ENCODE assay signal across 13 cellular contexts in genomic region chr9:89664896-89665329, GRCh38.
DNase-seq lines count a peak whose midpoint lies in the region; ATAC-seq lines count a peak whose summit lies in the region.
"Had no signal": no experiment of that assay in that cellular context is flagged by ENCODE, and none has a peak within 500 bp of the region (broad histone marks: within the 10 kb centered on the region; RNA-seq: fewer than 3 reads in every experiment).

No MANE protein-coding gene starts in this region.

- no peak overlapping the region for H4K8ac ChIP-seq in neuronal stem cell (ENCODE audit: low read depth, low read length)

- intact Hi-C loops in activated T-helper 2 cell treated with anti-CD3 and anti-CD28 coated beads, Interferon-gamma antibody, Interleukin-2, Interleukin-4, amounts not matched to agents 10 μg/mL and 5 μg/mL and 100 μg/mL, durations not matched to agents 14 hours and 24 hours and 36 hours (cut with micrococcal nuclease) = no loop called here

- H3K36me3 ChIP-seq in esophagus (ENCODE audit: control insufficient read depth in 2 of 2, insufficient read depth in 2 of 2, low read length in 1 of 2) (no peaks in the 10 kb centered on the region), neuronal stem cell (replicated peaks in 1 of 2; ENCODE audit: control insufficient read depth in 2 of 2, insufficient read depth in 2 of 2, low read length in 2 of 2) (no peaks in the 10 kb centered on the region)
- H3K36me3 ChIP-seq: BE2C had no signal

- DNase-seq in DMS53 (lab: John Stamatoyannopoulos, UW) (peak; percentile 99), NCI-H2196 treated with DMSO at 0.1 percent for 48 hours (lab: John Stamatoyannopoulos, UW; ENCODE audit: unreplicated experiment) (peak; percentile 86), neuronal stem cell (ENCODE audit: low spot score) (no peak), KBM-7 (no peak)
- DNase-seq in stimulated activated naive CD8-positive, alpha-beta T cell treated with anti-CD3 and anti-CD28 coated beads, Interleukin-15, amount 100 ng/mL, for 72 hours = no peak
- DNase-seq in activated T-helper 2 cell treated with anti-CD3 and anti-CD28 coated beads, Interferon-gamma antibody, Interleukin-2, Interleukin-4, amounts not matched to agents 10 μg/mL and 5 μg/mL and 100 μg/mL, durations not matched to agents 14 hours and 24 hours and 36 hours (ENCODE audit: low spot score) = no peak
- DNase-seq: activated CD8-positive, alpha-beta memory T cell treated with anti-CD3 and anti-CD28 coated beads, Interleukin-2, amount 50 U/mL, for 48 hours; BE2C; kidney glomerular epithelial cell; NCI-H1092; nucleus accumbens had no signal

- H3K27me3 Mint-ChIP-seq in stimulated activated naive CD8-positive, alpha-beta T cell treated with anti-CD3 and anti-CD28 coated beads, Interleukin-15, amount 100 ng/mL, for 72 hours = peaks cover 20% of the 10 kb centered on the region
- H3K27me3 Mint-ChIP-seq in activated T-helper 2 cell treated with anti-CD3 and anti-CD28 coated beads, Interferon-gamma antibody, Interleukin-2, Interleukin-4, amounts not matched to agents 10 μg/mL and 5 μg/mL and 100 μg/mL, durations not matched to agents 14 hours and 24 hours and 36 hours (ENCODE audit: low read depth) = peaks cover 21% of the 10 kb centered on the region

- H3K9me3 ChIP-seq in esophagus (ENCODE audit: control insufficient read depth in 2 of 2, insufficient read depth in 1 of 2, low read depth in 1 of 2, low read length in 1 of 2) = no peaks in the 10 kb centered on the region
- H3K9me3 ChIP-seq in neuronal stem cell (replicated peaks in 1 of 2; ENCODE audit: control insufficient read depth in 2 of 2, insufficient read depth in 1 of 2, low read depth in 1 of 2, low read length in 2 of 2) = no peaks in the 10 kb centered on the region
- H3K9me3 ChIP-seq: BE2C had no signal

- peaks cover 25% of the 10 kb centered on the region for H3K4me1 Mint-ChIP-seq in stimulated activated naive CD8-positive, alpha-beta T cell treated with anti-CD3 and anti-CD28 coated beads, Interleukin-15, amount 100 ng/mL, for 72 hours
- H3K4me1 Mint-ChIP-seq in activated T-helper 2 cell treated with anti-CD3 and anti-CD28 coated beads, Interferon-gamma antibody, Interleukin-2, Interleukin-4, amounts not matched to agents 10 μg/mL and 5 μg/mL and 100 μg/mL, durations not matched to agents 14 hours and 24 hours and 36 hours (ENCODE audit: low read depth) = peaks cover 14% of the 10 kb centered on the region

- no peak overlapping the region for H3K23ac ChIP-seq in neuronal stem cell (ENCODE audit: low read depth, low read length, poor library complexity)

- H3K79me1 ChIP-seq in neuronal stem cell (ENCODE audit: low read depth, low read length) = no peaks in the 10 kb centered on the region

- no peak overlapping the region for H2AFZ ChIP-seq in neuronal stem cell (ENCODE audit: low read length)

- H2BK15ac ChIP-seq in neuronal stem cell (ENCODE audit: low read length) = no peak overlapping the region

- peak overlapping the region in 1 of 2 donors; percentile 71 for H3K27ac Mint-ChIP-seq in stimulated activated naive CD8-positive, alpha-beta T cell treated with anti-CD3 and anti-CD28 coated beads, Interleukin-15, amount 100 ng/mL, for 72 hours
- no peak overlapping the region for H3K27ac Mint-ChIP-seq in activated T-helper 2 cell treated with anti-CD3 and anti-CD28 coated beads, Interferon-gamma antibody, Interleukin-2, Interleukin-4, amounts not matched to agents 10 μg/mL and 5 μg/mL and 100 μg/mL, durations not matched to agents 14 hours and 24 hours and 36 hours

- H2BK120ac ChIP-seq in neuronal stem cell (ENCODE audit: low read depth, low read length) = no peak overlapping the region

- H3K4me3 Mint-ChIP-seq in stimulated activated naive CD8-positive, alpha-beta T cell treated with anti-CD3 and anti-CD28 coated beads, Interleukin-15, amount 100 ng/mL, for 72 hours = no peak overlapping the region
- H3K4me3 Mint-ChIP-seq in activated T-helper 2 cell treated with anti-CD3 and anti-CD28 coated beads, Interferon-gamma antibody, Interleukin-2, Interleukin-4, amounts not matched to agents 10 μg/mL and 5 μg/mL and 100 μg/mL, durations not matched to agents 14 hours and 24 hours and 36 hours (ENCODE audit: low read depth) = no peak overlapping the region

- H3K27ac ChIP-seq in esophagus (ENCODE audit: low read depth in 2 of 2, low read length in 1 of 2) = peak overlapping the region; percentile 44 to 65
- H3K27ac ChIP-seq in neuronal stem cell (replicated peaks; ENCODE audit: low read length) = no peak overlapping the region

- no peak overlapping the region for H3K9ac ChIP-seq in neuronal stem cell (ENCODE audit: low read depth, low read length, poor library complexity)

- H3K9me3 Mint-ChIP-seq in stimulated activated naive CD8-positive, alpha-beta T cell treated with anti-CD3 and anti-CD28 coated beads, Interleukin-15, amount 100 ng/mL, for 72 hours = no peaks in the 10 kb centered on the region
- H3K9me3 Mint-ChIP-seq in activated T-helper 2 cell treated with anti-CD3 and anti-CD28 coated beads, Interferon-gamma antibody, Interleukin-2, Interleukin-4, amounts not matched to agents 10 μg/mL and 5 μg/mL and 100 μg/mL, durations not matched to agents 14 hours and 24 hours and 36 hours = no peaks in the 10 kb centered on the region

- H3K14ac ChIP-seq in neuronal stem cell (ENCODE audit: low read length) = no peak overlapping the region

- no peak overlapping the region for H3K4me3 ChIP-seq in esophagus (ENCODE audit: low read depth in 1 of 2, low read length in 2 of 2)
- no peak overlapping the region for H3K4me3 ChIP-seq in neuronal stem cell (ENCODE audit: low read length in 2 of 2)

- H3K27me3 ChIP-seq in esophagus (ENCODE audit: control insufficient read depth in 1 of 2, insufficient read depth in 2 of 2, low read length in 2 of 2) (no peaks in the 10 kb centered on the region), neuronal stem cell (ENCODE audit: control insufficient read depth in 3 of 3, insufficient read depth in 3 of 3, low read depth in 1 of 3, low read length in 3 of 3) (peaks cover 0 to 20% (median 2%) of the 10 kb centered on the region in 3 experiments)
- H3K27me3 ChIP-seq: BE2C had no signal

- WGBS in esophagus, 2 donors = 38 to 58% methylated on average over 13 of the region's 13 CpGs
- WGBS in neuronal stem cell (ENCODE audit: extremely low coverage in 2 of 2, insufficient read length in 2 of 2, insufficient replicate concordance in 1 of 2), 2 donors = no CpG with 5 or more reads among the region's 13 CpGs

- peak overlapping the region; percentile 7 for H3K18ac ChIP-seq in neuronal stem cell (ENCODE audit: low read length)

- no peak overlapping the region for H2BK12ac ChIP-seq in neuronal stem cell (ENCODE audit: low read length)

- H3K36me3 Mint-ChIP-seq in activated T-helper 2 cell treated with anti-CD3 and anti-CD28 coated beads, Interferon-gamma antibody, Interleukin-2, Interleukin-4, amounts not matched to agents 10 μg/mL and 5 μg/mL and 100 μg/mL, durations not matched to agents 14 hours and 24 hours and 36 hours (ENCODE audit: low read depth) = no peaks in the 10 kb centered on the region

- H3K4ac ChIP-seq in neuronal stem cell (ENCODE audit: low read length) = no peak overlapping the region

- H2AK5ac ChIP-seq in neuronal stem cell (ENCODE audit: low read depth, low read length) = peak overlapping the region; percentile 20

- H2BK5ac ChIP-seq in neuronal stem cell (ENCODE audit: low read length) = no peak overlapping the region

- in situ Hi-C loops in KBM-7 (cut with MboI; ENCODE audit: low pct_unique_long_range_greater_than_20kb, low sequenced_read_pairs) = no loop called here

- H3K4me1 ChIP-seq in esophagus (ENCODE audit: control insufficient read depth in 2 of 2, insufficient read depth in 2 of 2, low read length in 1 of 2) (peaks cover 9 to 23% of the 10 kb centered on the region in 2 donors), neuronal stem cell (ENCODE audit: control insufficient read depth in 2 of 2, insufficient read depth in 1 of 2, low read depth in 1 of 2, low read length in 2 of 2) (peaks cover 12 to 17% of the 10 kb centered on the region in 2 donors)

- H4K91ac ChIP-seq in neuronal stem cell (ENCODE audit: low read depth, low read length, poor library complexity) = no peak overlapping the region

- no peak overlapping the region for H3K4me2 ChIP-seq in neuronal stem cell (ENCODE audit: insufficient read depth, low read length, poor library complexity, severe bottlenecking)

- ATAC-seq in stimulated activated naive CD8-positive, alpha-beta T cell treated with anti-CD3 and anti-CD28 coated beads, Interleukin-15, amount 100 ng/mL, for 72 hours = no peak
- no peak for ATAC-seq in HG03095 (IDR thresholded peaks at IDR 0.05; ENCODE audit: unreplicated experiment)

Comparison
In these comparisons a context has a peak if more than half of its experiments do, and no peak if none do; other contexts are left out.
1. DNase-seq: peak in DMS53 (single experiment) and NCI-H2196 treated with DMSO at 0.1 percent for 48 hours (single experiment); none in neuronal stem cell (single experiment), stimulated activated naive CD8-positive, alpha-beta T cell treated with anti-CD3 and anti-CD28 coated beads, Interleukin-15, amount 100 ng/mL, for 72 hours (0 of 2), activated T-helper 2 cell treated with anti-CD3 and anti-CD28 coated beads, Interferon-gamma antibody, Interleukin-2, Interleukin-4, amounts not matched to agents 10 μg/mL and 5 μg/mL and 100 μg/mL, durations not matched to agents 14 hours and 24 hours and 36 hours (single experiment) and KBM-7 (single experiment).